17 cellular contexts compared by ENCODE assay signal in genomic region chr6:83411731-83412130, GRCh38. TPM values are rescaled to one million over a fixed set of nuclear protein-coding genes. Genes with fewer than 3 reads are reported as not detected.
DNase-seq lines count a peak whose midpoint lies in the region; ATAC-seq and TF ChIP-seq lines count a peak whose summit lies in the region.
"Had no signal": no experiment of that assay in that cellular context is flagged by ENCODE, and none has a peak within 500 bp of the region (broad histone marks: within the 10 kb centered on the region; RNA-seq: fewer than 3 reads in every experiment).

No MANE protein-coding gene starts in this region.

- H3K4me1 ChIP-seq in Caco-2: no peaks in the 10 kb centered on the region
- H3K4me1 ChIP-seq: BE2C; BLaER1 treated with 17β-estradiol and CSF1 and Interleukin-3, amounts not matched to agents 10 nM and 100 nM had no signal

- POLR2A ChIA-PET in Caco-2 (lab: Charles Lee): no interaction called here

- CTCF ChIA-PET in Caco-2 (lab: Charles Lee): no interaction called here

- no peak overlapping the region for H3K4me3 Mint-ChIP-seq in Caco-2 (ENCODE audit: unreplicated experiment)
- H3K4me3 Mint-ChIP-seq: CD14-positive monocyte; CD4-positive, alpha-beta T cell; CD8-positive, alpha-beta memory T cell; GM23338; H9 had no signal

- H3K4me1 Mint-ChIP-seq in Caco-2 (ENCODE audit: low read depth, unreplicated experiment): no peaks in the 10 kb centered on the region
- H3K4me1 Mint-ChIP-seq: CD14-positive monocyte; CD8-positive, alpha-beta memory T cell; GM23338; H9 had no signal

- H3K36me3 Mint-ChIP-seq in Caco-2 (ENCODE audit: insufficient read depth, unreplicated experiment): peaks cover 55% of the 10 kb centered on the region
- H3K36me3 Mint-ChIP-seq: CD14-positive monocyte had no signal

- no peak overlapping the region for H3K4me3 ChIP-seq in Caco-2 (ENCODE audit: low read depth, low read length)
- H3K4me3 ChIP-seq: BLaER1 treated with 17β-estradiol and CSF1 and Interleukin-3, amounts not matched to agents 10 nM and 100 nM; GM23338 had no signal

- no peaks in the 10 kb centered on the region for H3K27me3 ChIP-seq in Caco-2 (replicated peaks; ENCODE audit: control insufficient read depth, insufficient read depth, low read length)
- H3K27me3 ChIP-seq: BE2C; BLaER1 treated with 17β-estradiol and CSF1 and Interleukin-3, amounts not matched to agents 10 nM and 100 nM had no signal

- H3K36me3 ChIP-seq in Caco-2 (ENCODE audit: control insufficient read depth, insufficient read depth, low read length): 0 out of 2 replicates have a peak, but pooled peaks cover 2% of the 10 kb centered on the region
- H3K36me3 ChIP-seq: BE2C; BLaER1 treated with 17β-estradiol and CSF1 and Interleukin-3, amounts not matched to agents 10 nM and 100 nM had no signal

- no peaks in the 10 kb centered on the region for H3K9me3 Mint-ChIP-seq in Caco-2 (ENCODE audit: unreplicated experiment)
- H3K9me3 Mint-ChIP-seq: CD4-positive, alpha-beta T cell had no signal

- DNase-seq in DMS 273 (lab: John Stamatoyannopoulos, UW; ENCODE audit: unreplicated experiment): peak; percentile 21
- DNase-seq in DMS 273 treated with DMSO at 0.1 percent for 48 hours (lab: John Stamatoyannopoulos, UW): no peak
- no peak for DNase-seq in Caco-2
- DNase-seq in globus pallidus (ENCODE audit: low spot score): peak; percentile 24
- no peak for DNase-seq in NCI-H187 (lab: John Stamatoyannopoulos, UW)
- DNase-seq: BE2C; CD4-positive, alpha-beta T cell; CD8-positive, alpha-beta memory T cell; COR-L47; DND-41; H9 had no signal

- H3K27me3 Mint-ChIP-seq in Caco-2 (ENCODE audit: insufficient read depth, unreplicated experiment): no peaks in the 10 kb centered on the region
- H3K27me3 Mint-ChIP-seq: CD4-positive, alpha-beta T cell; CD8-positive, alpha-beta memory T cell had no signal

- H3K27ac Mint-ChIP-seq in Caco-2 (ENCODE audit: unreplicated experiment): peak overlapping the region; percentile 51
- H3K27ac Mint-ChIP-seq: CD14-positive monocyte; CD4-positive, alpha-beta T cell; CD8-positive, alpha-beta memory T cell; GM23338; H9 had no signal

- intact Hi-C loops in Caco-2 (cut with micrococcal nuclease; ENCODE audit: unreplicated experiment): no loop called here

- no TSS peak for BruUV-seq in Caco-2 (replicated peaks; lab: Mats Ljungman, UMichigan)

- no peaks in the 10 kb centered on the region for H3K9me3 ChIP-seq in Caco-2
- H3K9me3 ChIP-seq: BE2C; BLaER1 treated with 17β-estradiol and CSF1 and Interleukin-3, amounts not matched to agents 10 nM and 100 nM had no signal

- TF ChIP-seq CTCF in Caco-2 (IDR thresholded peaks at IDR 0.05; ENCODE audit: insufficient read depth in 1 of 2, low read depth in 1 of 2, low read length in 1 of 2, severe bottlenecking in 1 of 2, unreplicated experiment in 1 of 2): no peak

- ATAC-seq in HG03442 (IDR thresholded peaks at IDR 0.05; ENCODE audit: unreplicated experiment) (no peak), GM18498 (IDR thresholded peaks at IDR 0.05; ENCODE audit: unreplicated experiment) (no peak)
- ATAC-seq: GM23338, HCT116 had no signal

RNA-seq across cellular contexts. Expression of gene ME1, which starts 19.1 kb away (rescaled TPM):
- total RNA-seq in Caco-2 (2022): 121 and 131 TPM in 2 replicates
- total RNA-seq: CD4-positive, alpha-beta T cell had no signal

Comparison
In these comparisons a context has a peak if more than half of its experiments do, and no peak if none do; other contexts are left out.
1. DNase-seq: peak in DMS 273 (single experiment) and globus pallidus (single experiment); none in DMS 273 treated with DMSO at 0.1 percent for 48 hours (single experiment), Caco-2 (0 of 2) and NCI-H187 (0 of 2).